ENCODE assay signal across 1 cellular context in genomic region chr17:49687878-49688491, GRCh38.
A peak's percentile ranks its signal among the peaks of the same experiment; 100 is the strongest.
TF ChIP-seq lines count a peak whose summit lies in the region.

No MANE protein-coding gene starts in this region.

TF ChIP-seq in HepG2, 621 proteins besides CTCF, POLR2A, EP300 and RAD21 (continues in another document):
- no peak for TF ChIP-seq ZNF281 (CRISPR knock-in tag; IDR thresholded peaks at IDR 0.05; ENCODE audit: borderline replicate concordance)
- no peak for TF ChIP-seq BORCS8-MEF2B (CRISPR knock-in tag; IDR thresholded peaks at IDR 0.05)
- no peak for TF ChIP-seq GLI4 (CRISPR knock-in tag; IDR thresholded peaks at IDR 0.05; ENCODE audit: borderline replicate concordance)
- TF ChIP-seq MTERF4 (CRISPR knock-in tag; IDR thresholded peaks at IDR 0.05), result no peak
- TF ChIP-seq SNAPC2 (CRISPR knock-in tag; IDR thresholded peaks at IDR 0.05), result peak; percentile 33; the same call in 1 of the 2 replicates
- no peak for TF ChIP-seq PTBP1 (IDR thresholded peaks at IDR 0.05; ENCODE audit: low read depth, low read length, poor library complexity, severe bottlenecking)
- TF ChIP-seq ZSCAN31 (CRISPR knock-in tag; IDR thresholded peaks at IDR 0.05; ENCODE audit: low read depth), result peak; percentile 69; the same call in 1 of the 2 replicates
- no peak for TF ChIP-seq ZFP36L2 (CRISPR knock-in tag; IDR thresholded peaks at IDR 0.05)
- TF ChIP-seq ZBTB21 (CRISPR knock-in tag; IDR thresholded peaks at IDR 0.05), result 0 out of 2 replicates have a peak, but pooled peaks have one; percentile 17
- no peak for TF ChIP-seq POLR2G (IDR thresholded peaks at IDR 0.05; ENCODE audit: low read depth, low read length)
- no peak for TF ChIP-seq MTF2 (CRISPR knock-in tag; IDR thresholded peaks at IDR 0.05; ENCODE audit: borderline replicate concordance)
- TF ChIP-seq ZGPAT (CRISPR knock-in tag; IDR thresholded peaks at IDR 0.05), result peak; percentile 52
- peak; percentile 67; the same call in 1 of the 2 replicates for TF ChIP-seq ZNF878 (CRISPR knock-in tag; IDR thresholded peaks at IDR 0.05)
- TF ChIP-seq MAFG (CRISPR knock-in tag; IDR thresholded peaks at IDR 0.05), result no peak
- peak; percentile 83 for TF ChIP-seq SAP130 (CRISPR knock-in tag; IDR thresholded peaks at IDR 0.05; ENCODE audit: low read depth)
- peak; percentile 95 for TF ChIP-seq MAX (IDR thresholded peaks at IDR 0.05)
- peak; percentile 19; the same call in 1 of the 2 replicates for TF ChIP-seq ZMYM2 (CRISPR knock-in tag; IDR thresholded peaks at IDR 0.05)
- TF ChIP-seq ZXDC (CRISPR knock-in tag; IDR thresholded peaks at IDR 0.05), result no peak
- no peak for TF ChIP-seq NR2F1 (CRISPR knock-in tag; IDR thresholded peaks at IDR 0.05)
- TF ChIP-seq SALL1 (CRISPR knock-in tag; IDR thresholded peaks at IDR 0.05), result peak; percentile 27; the same call in 1 of the 2 replicates
- TF ChIP-seq MEF2D (CRISPR knock-in tag; IDR thresholded peaks at IDR 0.05), result peak; percentile 79; the same call in 1 of the 2 replicates
- TF ChIP-seq ZBED4 (CRISPR knock-in tag; IDR thresholded peaks at IDR 0.05; ENCODE audit: borderline replicate concordance), result no peak
- no peak for TF ChIP-seq SMARCC2 (IDR thresholded peaks at IDR 0.05)
- 0 out of 2 replicates have a peak, but pooled peaks have one; percentile 44 for TF ChIP-seq ZBTB7A (CRISPR knock-in tag; IDR thresholded peaks at IDR 0.05)
- TF ChIP-seq HOXA9 (CRISPR knock-in tag; IDR thresholded peaks at IDR 0.05; ENCODE audit: borderline replicate concordance), result no peak
- no peak for TF ChIP-seq ZNF547 (CRISPR knock-in tag; IDR thresholded peaks at IDR 0.05)
- peak; percentile 79 for TF ChIP-seq PPARG (CRISPR knock-in tag; conservative IDR thresholded peaks at IDR 0.05)
- no peak for TF ChIP-seq PATZ1 (CRISPR knock-in tag; IDR thresholded peaks at IDR 0.05)
- TF ChIP-seq ZNF331 (CRISPR knock-in tag; IDR thresholded peaks at IDR 0.05), result peak; percentile 32; the same call in 1 of the 2 replicates
- no peak; the same call in 1 of the 2 replicates for TF ChIP-seq MYPOP (CRISPR knock-in tag; IDR thresholded peaks at IDR 0.05)
- TF ChIP-seq JDP2 (CRISPR knock-in tag; IDR thresholded peaks at IDR 0.05; ENCODE audit: borderline replicate concordance), result no peak
- no peak for TF ChIP-seq ZNF839 (CRISPR knock-in tag; IDR thresholded peaks at IDR 0.05; ENCODE audit: borderline replicate concordance)
- 0 out of 2 replicates have a peak, but pooled peaks have one; percentile 23 for TF ChIP-seq ZNF563 (CRISPR knock-in tag; IDR thresholded peaks at IDR 0.05)
- no peak for TF ChIP-seq ZNF530 (CRISPR knock-in tag; IDR thresholded peaks at IDR 0.05; ENCODE audit: low read depth)
- TF ChIP-seq MXD4 (CRISPR knock-in tag; IDR thresholded peaks at IDR 0.05), result peak; percentile 35; the same call in 1 of the 2 replicates
- TF ChIP-seq KDM5A (IDR thresholded peaks at IDR 0.05; ENCODE audit: borderline replicate concordance, low read length), result no peak
- TF ChIP-seq ETV5 (CRISPR knock-in tag; IDR thresholded peaks at IDR 0.05; ENCODE audit: borderline replicate concordance), result peak; percentile 90
- TF ChIP-seq ZNF12 (CRISPR knock-in tag; IDR thresholded peaks at IDR 0.05), result peak; percentile 97
- no peak; the same call in 1 of the 2 replicates for TF ChIP-seq ZNF687 (CRISPR knock-in tag; IDR thresholded peaks at IDR 0.05)
- TF ChIP-seq MED13 (CRISPR knock-in tag; IDR thresholded peaks at IDR 0.05), result no peak
- TF ChIP-seq THAP8 (CRISPR knock-in tag; IDR thresholded peaks at IDR 0.05; ENCODE audit: borderline replicate concordance), result no peak
